Comparison of ENCODE assay signal across 8 cellular contexts in genomic region chr11:396511-396947, GRCh38. TPM values are rescaled to one million over a fixed set of nuclear protein-coding genes. Genes with fewer than 3 reads are reported as not detected.
DNase-seq lines count a peak whose midpoint lies in the region; ATAC-seq, FAIRE-seq and TF ChIP-seq lines count a peak whose summit lies in the region.

No MANE protein-coding gene starts in this region.

- POLR2A ChIA-PET in A549 (lab: Yijun Ruan, JAX): interaction anchor here (0.6 to 1.7 kb wide), 4 partner anchors 11 to 102 kb away, joined by 3 to 9 read pairs (median 4); no protein-coding TSS in a partner anchor
- POLR2A ChIA-PET in endothelial cell of umbilical vein (lab: Charles Lee): interaction anchor here (0.7 kb wide), 2 partner anchors 91 to 146 kb away, joined by 3 to 5 read pairs; no protein-coding TSS in a partner anchor

- H4K20me1 ChIP-seq in endothelial cell of umbilical vein (replicated peaks; ENCODE audit: control insufficient read depth, extremely low read depth, insufficient read depth, low read length): no peaks in the 10 kb centered on the region

- peak overlapping the region; percentile 86 for H2AFZ ChIP-seq in endothelial cell of umbilical vein (ENCODE audit: low read depth, low read length)

- dilution Hi-C loops in endothelial cell of umbilical vein (cut with MboI; ENCODE audit: extremely low pct_ligation_motif_present, low sequenced_read_pairs): no loop called here

- H3K9me3 ChIP-seq in A549: no peaks in the 10 kb centered on the region
- no peaks in the 10 kb centered on the region for H3K9me3 ChIP-seq in endothelial cell of umbilical vein (replicated peaks; ENCODE audit: control insufficient read depth, insufficient read depth, low read length)

- no peak overlapping the region for H3K4me3 ChIP-seq in A549
- H3K4me3 ChIP-seq in endothelial cell of umbilical vein (replicated peaks in 1 of 3; ENCODE audit: insufficient read depth in 1 of 3, low read depth in 1 of 3, low read length in 3 of 3): peak overlapping the region in 2 of 3 experiments; percentile 6 to 35
- H3K4me3 ChIP-seq in skeletal muscle cell (ENCODE audit: low read depth, low read length): peak overlapping the region; percentile 34

- intact Hi-C loops in endothelial cell of umbilical vein (cut with micrococcal nuclease): loop anchor here (1.0 kb wide), 1 partner anchor 52 kb away; no protein-coding TSS in a partner anchor

- H3K9ac ChIP-seq in endothelial cell of umbilical vein (replicated peaks; ENCODE audit: extremely low read depth, insufficient read depth, low read length): no peak overlapping the region

- TF ChIP-seq RAD21 in A549 (conservative IDR thresholded peaks at IDR 0.05 in 1 of 2, IDR thresholded peaks at IDR 0.05 in 1 of 2): no peak

- 79% methylated on average over 18 of the region's 23 CpGs for WGBS in A549 (ENCODE audit: missing lambda C conversion rate)

- H3K36me3 ChIP-seq in endothelial cell of umbilical vein (ENCODE audit: control insufficient read depth in 2 of 2, extremely low read depth in 1 of 2, insufficient read depth in 2 of 2, low read length in 2 of 2): no peaks in the 10 kb centered on the region

- H3K27ac ChIP-seq in A549 (peak overlapping the region in 1 of 2 experiments; percentile 98; a peak in 3 of 6 replicates), endothelial cell of umbilical vein (ENCODE audit: insufficient read depth, low read depth, low read length) (no peak overlapping the region)

- CTCF ChIA-PET in A549 (lab: Yijun Ruan, JAX) (interaction anchor here (1.2 to 3.0 kb wide), 7 partner anchors 8 to 74 kb away, joined by 3 to 19 read pairs (median 8); no protein-coding TSS in a partner anchor), endothelial cell of umbilical vein (lab: Charles Lee) (interaction anchor here (0.9 to 2.4 kb wide), 13 partner anchors 9 to 146 kb away, joined by 3 to 55 read pairs (median 7); partner anchors contain the start of gene PTDSS2)

- H3K4me2 ChIP-seq in A549: no peak overlapping the region
- H3K4me2 ChIP-seq in endothelial cell of umbilical vein (ENCODE audit: insufficient read depth, low read length): peak overlapping the region; percentile 45

- TF ChIP-seq CTCF in A549 (IDR thresholded peaks at IDR 0.05): no peak
- peak; percentile 17 to 53 for TF ChIP-seq CTCF in endothelial cell of umbilical vein (IDR thresholded peaks at IDR 0.05; ENCODE audit: extremely low read depth in 1 of 2, insufficient read depth in 1 of 2, low read depth in 1 of 2, low read length in 2 of 2)

- peaks cover 37% of the 10 kb centered on the region for H3K4me1 ChIP-seq in A549
- H3K4me1 ChIP-seq in endothelial cell of umbilical vein (ENCODE audit: control insufficient read depth, extremely low read depth, insufficient read depth, low read length): peaks cover 2% of the 10 kb centered on the region

- BruUV-seq in endothelial cell of umbilical vein (replicated peaks; lab: Mats Ljungman, UMichigan): no TSS peak

- DNase-seq in A549 (ENCODE audit: low read depth in 1 of 2, low spot score in 1 of 2) (peak; percentile 71 to 78), NCI-H345 (lab: John Stamatoyannopoulos, UW) (peak; percentile 66), endothelial cell of umbilical vein (ENCODE audit: low read depth, low spot score) (peak; percentile 40), skeletal muscle cell (ENCODE audit: low read depth) (no peak), hypothalamus (lab: John Stamatoyannopoulos, UW) (no peak), cortex of kidney (lab: John Stamatoyannopoulos, UW) (no peak)

- H3K79me2 ChIP-seq in endothelial cell of umbilical vein (ENCODE audit: control insufficient read depth, insufficient read depth, low read length): no peaks in the 10 kb centered on the region

- ATAC-seq in A549 (peak; percentile 58 to 73), GM18502 (IDR thresholded peaks at IDR 0.05; ENCODE audit: poor library complexity, unreplicated experiment) (peak; percentile 16), HG02884 (IDR thresholded peaks at IDR 0.05; ENCODE audit: unreplicated experiment) (no peak)

- H3K27me3 ChIP-seq in endothelial cell of umbilical vein (ENCODE audit: control insufficient read depth in 2 of 2, insufficient read depth in 2 of 2, low read length in 2 of 2): peaks cover 0 to 3% of the 10 kb centered on the region in 2 experiments

- FAIRE-seq in A549 (lab: Jason Lieb, UNC): no peak
- no peak for FAIRE-seq in endothelial cell of umbilical vein (lab: Jason Lieb, UNC)

- no peaks in the 10 kb centered on the region for H3K9me1 ChIP-seq in endothelial cell of umbilical vein (replicated peaks; ENCODE audit: control insufficient read depth, extremely low read depth, insufficient read depth, low read length)

- TF ChIP-seq POLR2A in A549 (IDR thresholded peaks at IDR 0.05; ENCODE audit: low read length) (no peak), endothelial cell of umbilical vein (IDR thresholded peaks at IDR 0.05; ENCODE audit: low read depth, low read length) (no peak)

- no peak for TF ChIP-seq EP300 in A549 (IDR thresholded peaks at IDR 0.05)

RNA-seq across cellular contexts. Expression of gene PKP3, which starts 2.5 kb away (rescaled TPM):
- polyA plus RNA-seq in A549 (2011; rRNA removed) (12.1 and 13.9 TPM in 2 replicates), A549 (2017; fragmentation: RNase III; extraction: RNeasy Plus Mini Kit Qiagen cat#74134 plus additional on column Dnase treatment) (22.3 to 25.9 TPM (median 23.4 TPM) in 3 replicates), endothelial cell of umbilical vein (0.33 and 0.59 TPM in 2 replicates)
- 29.6 and 41.7 TPM in 2 replicates for polyA plus RNA-seq in A549 (2012; cell fraction: cytosol; rRNA removed)
- polyA plus RNA-seq in A549 (2012; cell fraction: nucleus; rRNA removed): 51.5 and 77.9 TPM in 2 replicates
- polyA minus RNA-seq in A549 (2011; rRNA and poly(A)+ RNA removed): 21.8 and 27.1 TPM in 2 replicates
- 0.27 and 0.30 TPM in 2 replicates for total RNA-seq in endothelial cell of umbilical vein
- 0.18 and 0.37 TPM in 2 replicates for polyA plus RNA-seq in endothelial cell of umbilical vein (2011; cell fraction: cytosol; rRNA removed)
- polyA plus RNA-seq in endothelial cell of umbilical vein (2011; cell fraction: nucleus; rRNA removed): 0.18 and 0.30 TPM in 2 replicates
- 0.37 and 0.59 TPM in 2 replicates for polyA plus RNA-seq in endothelial cell of umbilical vein (2012)
- 0.49 and 1.2 TPM in 2 replicates for polyA minus RNA-seq in endothelial cell of umbilical vein
- 47.4 TPM for polyA minus RNA-seq in endothelial cell of umbilical vein (2011; cell fraction: cytosol; rRNA and poly(A)+ RNA removed)
- 0.38 and 1.7 TPM in 2 replicates for polyA minus RNA-seq in endothelial cell of umbilical vein (2011; cell fraction: nucleus; rRNA and poly(A)+ RNA removed)

RNA-seq across cellular contexts. Expression of gene SIGIRR, which starts 18.3 kb away (rescaled TPM):
- 27.7 and 27.8 TPM in 2 replicates for polyA plus RNA-seq in A549 (2011; rRNA removed)
- 72.5 and 84.6 TPM in 2 replicates for polyA plus RNA-seq in A549 (2012; cell fraction: cytosol; rRNA removed)
- polyA plus RNA-seq in A549 (2012; cell fraction: nucleus; rRNA removed): 85.6 and 86.4 TPM in 2 replicates
- 56.6 to 66.4 TPM (median 58.6 TPM) in 3 replicates for polyA plus RNA-seq in A549 (2017; fragmentation: RNase III; extraction: RNeasy Plus Mini Kit Qiagen cat#74134 plus additional on column Dnase treatment)
- 5.3 and 13.2 TPM in 2 replicates for polyA minus RNA-seq in A549 (2011; rRNA and poly(A)+ RNA removed)
- total RNA-seq in endothelial cell of umbilical vein: 51.9 and 52.3 TPM in 2 replicates
- 70.9 and 104 TPM in 2 replicates for polyA plus RNA-seq in endothelial cell of umbilical vein
- 32.3 and 43.8 TPM in 2 replicates for polyA plus RNA-seq in endothelial cell of umbilical vein (2011; cell fraction: cytosol; rRNA removed)
- polyA plus RNA-seq in endothelial cell of umbilical vein (2011; cell fraction: nucleus; rRNA removed): 60.1 and 68.6 TPM in 2 replicates
- 46.1 and 72.9 TPM in 2 replicates for polyA plus RNA-seq in endothelial cell of umbilical vein (2012)
- polyA minus RNA-seq in endothelial cell of umbilical vein: 9.2 and 17.6 TPM in 2 replicates
- polyA minus RNA-seq in endothelial cell of umbilical vein (2011; cell fraction: cytosol; rRNA and poly(A)+ RNA removed): 6.0 TPM
- 8.4 and 15.1 TPM in 2 replicates for polyA minus RNA-seq in endothelial cell of umbilical vein (2011; cell fraction: nucleus; rRNA and poly(A)+ RNA removed)

RNA-seq across cellular contexts. Expression of gene B4GALNT4, which starts 27.2 kb away (rescaled TPM):
- polyA plus RNA-seq in A549 (2011; rRNA removed): 5.1 and 5.3 TPM in 2 replicates
- polyA plus RNA-seq in A549 (2012; cell fraction: cytosol; rRNA removed): 27.5 and 33.3 TPM in 2 replicates
- polyA plus RNA-seq in A549 (2012; cell fraction: nucleus; rRNA removed): 143 and 178 TPM in 2 replicates
- polyA plus RNA-seq in A549 (2017; fragmentation: RNase III; extraction: RNeasy Plus Mini Kit Qiagen cat#74134 plus additional on column Dnase treatment): 20.4 to 28.0 TPM (median 27.5 TPM) in 3 replicates
- polyA minus RNA-seq in A549 (2011; rRNA and poly(A)+ RNA removed): 2.2 and 2.6 TPM in 2 replicates
- 5.2 and 9.6 TPM in 2 replicates for total RNA-seq in endothelial cell of umbilical vein
- 7.9 and 9.2 TPM in 2 replicates for polyA plus RNA-seq in endothelial cell of umbilical vein
- 2.9 and 4.5 TPM in 2 replicates for polyA plus RNA-seq in endothelial cell of umbilical vein (2011; cell fraction: cytosol; rRNA removed)
- polyA plus RNA-seq in endothelial cell of umbilical vein (2011; cell fraction: nucleus; rRNA removed): 30.5 and 34.8 TPM in 2 replicates
- 6.4 and 10.6 TPM in 2 replicates for polyA plus RNA-seq in endothelial cell of umbilical vein (2012)
- 1.5 and 3.3 TPM in 2 replicates for polyA minus RNA-seq in endothelial cell of umbilical vein
- not detected for polyA minus RNA-seq in endothelial cell of umbilical vein (2011; cell fraction: cytosol; rRNA and poly(A)+ RNA removed)
- polyA minus RNA-seq in endothelial cell of umbilical vein (2011; cell fraction: nucleus; rRNA and poly(A)+ RNA removed): 1.1 and 7.5 TPM in 2 replicates

RNA-seq across cellular contexts. Expression of gene ANO9, which starts 45.3 kb away (rescaled TPM):
- polyA plus RNA-seq in A549 (2011; rRNA removed) (0.66 and 0.70 TPM in 2 replicates), A549 (2017; fragmentation: RNase III; extraction: RNeasy Plus Mini Kit Qiagen cat#74134 plus additional on column Dnase treatment) (0.50 to 0.55 TPM (median 0.51 TPM) in 3 replicates), endothelial cell of umbilical vein (0.23 and 0.32 TPM in 2 replicates)
- polyA plus RNA-seq in A549 (2012; cell fraction: cytosol; rRNA removed): 0.26 and 0.32 TPM in 2 replicates
- 6.3 and 6.6 TPM in 2 replicates for polyA plus RNA-seq in A549 (2012; cell fraction: nucleus; rRNA removed)
- 0.44 and 0.58 TPM in 2 replicates for polyA minus RNA-seq in A549 (2011; rRNA and poly(A)+ RNA removed)
- total RNA-seq in endothelial cell of umbilical vein: 0.12 TPM in 1 of 2 replicates, not detected in the other
- polyA plus RNA-seq in endothelial cell of umbilical vein (2011; cell fraction: cytosol; rRNA removed): 0.03 TPM in 1 of 2 replicates, not detected in the other
- polyA plus RNA-seq in endothelial cell of umbilical vein (2011; cell fraction: nucleus; rRNA removed): 0.80 and 2.0 TPM in 2 replicates
- 0.08 and 0.18 TPM in 2 replicates for polyA plus RNA-seq in endothelial cell of umbilical vein (2012)
- polyA minus RNA-seq in endothelial cell of umbilical vein: 0.47 TPM in 1 of 2 replicates, not detected in the other
- not detected for polyA minus RNA-seq in endothelial cell of umbilical vein (2011; cell fraction: cytosol; rRNA and poly(A)+ RNA removed)
- 0.43 TPM in 1 of 2 replicates, not detected in the other for polyA minus RNA-seq in endothelial cell of umbilical vein (2011; cell fraction: nucleus; rRNA and poly(A)+ RNA removed)

RNA-seq across cellular contexts. Expression of gene PTDSS2, which starts 53.5 kb away (rescaled TPM):
- polyA plus RNA-seq in A549 (2011; rRNA removed): 23.4 and 28.9 TPM in 2 replicates
- 43.5 and 48.7 TPM in 2 replicates for polyA plus RNA-seq in A549 (2012; cell fraction: cytosol; rRNA removed)
- polyA plus RNA-seq in A549 (2012; cell fraction: nucleus; rRNA removed): 275 TPM in 2 replicates
- 34.3 to 39.4 TPM (median 38.9 TPM) in 3 replicates for polyA plus RNA-seq in A549 (2017; fragmentation: RNase III; extraction: RNeasy Plus Mini Kit Qiagen cat#74134 plus additional on column Dnase treatment)
- polyA minus RNA-seq in A549 (2011; rRNA and poly(A)+ RNA removed): 40.7 and 47.5 TPM in 2 replicates
- 41.4 and 44.2 TPM in 2 replicates for total RNA-seq in endothelial cell of umbilical vein
- polyA plus RNA-seq in endothelial cell of umbilical vein: 46.8 and 60.8 TPM in 2 replicates
- polyA plus RNA-seq in endothelial cell of umbilical vein (2011; cell fraction: cytosol; rRNA removed): 25.5 and 29.4 TPM in 2 replicates
- 97.3 and 123 TPM in 2 replicates for polyA plus RNA-seq in endothelial cell of umbilical vein (2011; cell fraction: nucleus; rRNA removed)
- polyA plus RNA-seq in endothelial cell of umbilical vein (2012): 30.6 and 40.9 TPM in 2 replicates
- 36.8 and 48.9 TPM in 2 replicates for polyA minus RNA-seq in endothelial cell of umbilical vein
- 20.9 TPM for polyA minus RNA-seq in endothelial cell of umbilical vein (2011; cell fraction: cytosol; rRNA and poly(A)+ RNA removed)
- 30.5 and 43.9 TPM in 2 replicates for polyA minus RNA-seq in endothelial cell of umbilical vein (2011; cell fraction: nucleus; rRNA and poly(A)+ RNA removed)

Comparison
In these comparisons a context has a peak if more than half of its experiments do, and no peak if none do; other contexts are left out.
1. DNase-seq: peak in A549 (2 of 2), NCI-H345 (single experiment) and endothelial cell of umbilical vein (single experiment); none in skeletal muscle cell (single experiment), hypothalamus (0 of 51) and cortex of kidney (single experiment).
2. RNA of gene PKP3, which starts 2.5 kb away (polyA plus RNA-seq): 12.1 to 77.9 TPM in A549; 0.18 to 0.59 TPM in endothelial cell of umbilical vein; every median in the first group is over 4 times any median in the second.